ENCODE assay signal across 8 cellular contexts in the genomic region with DNA sequence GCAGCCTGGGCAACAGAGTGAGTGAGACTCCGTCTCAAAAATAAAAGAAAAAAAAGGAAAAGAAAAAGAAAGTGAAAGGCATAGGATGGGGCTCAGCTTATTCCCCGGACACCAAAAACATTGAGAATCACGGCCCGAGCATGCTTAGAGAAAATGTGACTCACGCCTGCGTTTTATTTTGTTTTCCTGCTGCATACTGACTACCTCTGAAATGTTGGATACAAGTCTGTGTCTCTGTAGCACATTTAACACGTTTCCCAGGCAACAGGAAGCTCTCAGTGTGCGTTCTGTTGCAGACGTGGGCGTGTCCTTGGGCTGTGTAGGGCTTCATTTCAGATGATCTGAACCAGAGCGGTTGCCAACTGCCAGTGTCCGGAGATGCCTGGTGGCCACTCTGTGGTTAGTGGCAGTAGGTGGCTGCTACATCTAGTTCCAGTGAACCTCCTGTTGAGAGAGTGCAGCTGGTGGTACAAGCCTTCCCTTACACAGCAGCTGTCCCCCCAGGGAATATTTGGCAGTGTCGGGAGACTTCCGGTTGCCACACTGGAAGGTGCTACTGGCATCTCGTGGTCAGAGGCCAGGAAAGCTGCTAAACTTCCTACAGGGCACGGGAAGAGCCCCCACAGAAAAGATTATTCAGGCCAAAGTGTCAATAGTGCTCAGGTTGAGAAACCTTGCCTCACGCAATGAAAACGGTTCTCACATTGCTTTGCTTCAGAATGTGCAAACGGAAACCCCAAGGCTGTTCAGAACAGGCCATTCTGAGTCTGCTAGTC. TPM values are rescaled to one million over a fixed set of nuclear protein-coding genes. Genes with fewer than 3 reads are reported as not detected.
DNase-seq lines count a peak whose midpoint lies in the region; ATAC-seq and TF ChIP-seq lines count a peak whose summit lies in the region.

No MANE protein-coding gene starts in this region.

- H3K27ac Mint-ChIP-seq in CD14-positive monocyte, result peak overlapping the region; percentile 88 to 97 (median 95)

- TF ChIP-seq CTCF in CD14-positive monocyte (IDR thresholded peaks at IDR 0.05) (no peak), NB4 (IDR thresholded peaks at IDR 0.05; ENCODE audit: low read depth, low read length) (no peak), astrocyte of the spinal cord (IDR thresholded peaks at IDR 0.05; ENCODE audit: low read depth, low read length) (no peak)

- peak overlapping the region; percentile 77 to 87 for H3K4me3 Mint-ChIP-seq in CD14-positive monocyte

- peak overlapping the region; percentile 58 for H3K4me3 ChIP-seq in NB4 (ENCODE audit: low read depth, low read length)
- H3K4me3 ChIP-seq in astrocyte of the spinal cord (ENCODE audit: low read depth, low read length), result peak overlapping the region; percentile 24

- intact Hi-C loops in CD14-positive monocyte (cut with micrococcal nuclease), result no loop called here

- H3K27me3 Mint-ChIP-seq in CD14-positive monocyte (ENCODE audit: low read depth in 3 of 3), result peaks cover 0 to 7% (median 4%) of the 10 kb centered on the region in 3 donors

- peak; percentile 50 for ATAC-seq in GM21526 (IDR thresholded peaks at IDR 0.05; ENCODE audit: low FRiP score, unreplicated experiment)
- ATAC-seq in GM21360 (IDR thresholded peaks at IDR 0.05; ENCODE audit: unreplicated experiment), result no peak

- in situ Hi-C loops in astrocyte of the spinal cord (cut with HindIII; ENCODE audit: low sequenced_read_pairs), result no loop called here

- TF ChIP-seq POLR2A in NB4 (IDR thresholded peaks at IDR 0.05; ENCODE audit: extremely low read depth, insufficient read length), result peak; percentile 46

- peaks cover 53% of the 10 kb centered on the region for H3K4me1 Mint-ChIP-seq in CD14-positive monocyte

- H3K36me3 Mint-ChIP-seq in CD14-positive monocyte, result no peaks in the 10 kb centered on the region

- peaks cover 0 to 3% (median 0%) of the 10 kb centered on the region in 7 donors for H3K9me3 Mint-ChIP-seq in CD14-positive monocyte

- DNase-seq in CD14-positive monocyte (ENCODE audit: low spot score) (peak; percentile 85), NB4 (ENCODE audit: low read depth) (peak; percentile 98), T-helper 22 cell (ENCODE audit: low read depth) (peak; percentile 38), astrocyte of the spinal cord (ENCODE audit: low read depth, low spot score) (peak; percentile 92), iris pigment epithelial cell (ENCODE audit: low read depth) (peak; percentile 96)
- peak in 3 of 4 experiments; percentile 23 to 34 (median 31) for DNase-seq in stimulated activated CD4-positive, alpha-beta T cell treated with anti-CD3 and anti-CD28 coated beads, Interleukin-1b, Interleukin-23, amount 100 ng/mL, for 24 hours (ENCODE audit: low read depth in 4 of 4, low spot score in 1 of 4)

RNA-seq across cellular contexts. Expression of a gene that starts 3.0 kb away (rescaled TPM):
- polyA plus RNA-seq in CD14-positive monocyte, result 1 to 10 TPM in 1 of 2 donors, under 1 TPM in 1; 0.37 to 1.1 TPM

RNA-seq across cellular contexts. Expression of a gene that starts 8.2 kb away (rescaled TPM):
- polyA plus RNA-seq in CD14-positive monocyte, result not detected

Comparison
In these comparisons a context has a peak if more than half of its experiments do, and no peak if none do; other contexts are left out.
1. DNase-seq: peak in every context shown above with its lines; median percentile 98 in NB4; 96 in iris pigment epithelial cell; 92 in astrocyte of the spinal cord; 85 in CD14-positive monocyte; 38 in T-helper 22 cell; 31 in stimulated activated CD4-positive, alpha-beta T cell treated with anti-CD3 and anti-CD28 coated beads, Interleukin-1b, Interleukin-23, amount 100 ng/mL, for 24 hours.